Comparison of ENCODE assay signal across 1 cellular context in the genomic region with DNA sequence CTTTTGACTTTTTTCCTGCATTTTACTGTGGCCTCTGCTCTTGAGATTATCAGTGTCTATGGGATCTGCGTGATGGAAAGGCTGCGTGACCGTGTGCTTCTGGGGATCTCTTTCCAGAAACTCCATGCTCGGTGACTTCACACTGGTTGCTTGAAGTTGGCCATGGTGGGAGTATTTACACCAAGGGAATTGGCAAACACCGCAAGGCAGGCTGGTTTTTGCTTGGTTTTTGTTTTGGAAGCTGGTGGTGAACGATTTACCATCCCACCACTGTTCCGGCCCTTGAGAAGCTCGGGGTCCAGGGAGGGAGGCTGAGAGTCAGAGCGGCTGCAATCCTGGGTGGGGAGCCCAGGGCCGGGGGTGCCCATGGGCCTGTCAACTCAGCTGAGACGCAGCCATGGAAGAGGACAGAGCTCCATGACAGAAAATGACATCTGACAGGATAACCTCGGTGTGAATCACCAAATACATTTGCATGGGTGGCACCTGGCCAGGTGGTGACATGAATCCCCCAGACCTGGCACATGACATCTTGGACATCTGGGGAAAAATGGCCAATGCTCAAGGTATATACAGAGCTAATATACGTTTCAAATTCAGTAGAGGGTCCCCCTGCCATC.
TF ChIP-seq lines count a peak whose summit lies in the region.

No MANE protein-coding gene starts in this region.

TF ChIP-seq in K562, 482 proteins besides CTCF, POLR2A, EP300 and RAD21 (continued from another document):
- TF ChIP-seq DPF2 (IDR thresholded peaks at IDR 0.05) (no peak), ESRRA (IDR thresholded peaks at IDR 0.05; ENCODE audit: borderline replicate concordance, low read depth) (no peak), ZNF717 (CRISPR knock-in tag; IDR thresholded peaks at IDR 0.05) (no peak), PYGO2 (tag; IDR thresholded peaks at IDR 0.05) (no peak), THRAP3 (IDR thresholded peaks at IDR 0.05; ENCODE audit: borderline replicate concordance) (no peak)
